ENCODE assay signal across 1 cellular context in the genomic region with DNA sequence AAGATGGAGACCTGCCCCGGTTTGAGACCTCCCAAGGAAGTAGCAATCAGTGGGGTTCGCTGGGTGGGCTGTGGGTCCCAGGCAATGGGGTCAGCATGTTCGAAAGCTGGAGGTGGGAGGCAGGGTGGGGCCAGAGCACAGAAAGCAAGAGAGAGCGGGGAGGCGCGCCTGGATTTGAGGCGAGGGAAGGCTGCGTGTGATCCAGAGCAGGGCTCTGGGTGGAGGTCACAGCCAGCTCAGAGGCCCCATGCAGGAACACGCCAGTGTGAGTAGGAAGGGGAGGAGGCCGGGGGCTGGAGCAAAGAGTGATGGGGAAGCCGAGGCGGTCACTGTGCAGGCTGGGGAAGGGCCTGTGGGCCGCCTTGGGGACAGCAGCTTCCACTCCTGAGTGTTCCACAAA.
TF ChIP-seq lines count a peak whose summit lies in the region.

No MANE protein-coding gene starts in this region.

TF ChIP-seq in HepG2, 621 proteins besides CTCF, POLR2A, EP300 and RAD21:
- no peak for TF ChIP-seq ZZZ3 (CRISPR knock-in tag; IDR thresholded peaks at IDR 0.05; ENCODE audit: borderline replicate concordance)
- peak; percentile 35; the same call in 1 of the 2 replicates for TF ChIP-seq ZNF687 (CRISPR knock-in tag; IDR thresholded peaks at IDR 0.05)
